In the genomic region with DNA sequence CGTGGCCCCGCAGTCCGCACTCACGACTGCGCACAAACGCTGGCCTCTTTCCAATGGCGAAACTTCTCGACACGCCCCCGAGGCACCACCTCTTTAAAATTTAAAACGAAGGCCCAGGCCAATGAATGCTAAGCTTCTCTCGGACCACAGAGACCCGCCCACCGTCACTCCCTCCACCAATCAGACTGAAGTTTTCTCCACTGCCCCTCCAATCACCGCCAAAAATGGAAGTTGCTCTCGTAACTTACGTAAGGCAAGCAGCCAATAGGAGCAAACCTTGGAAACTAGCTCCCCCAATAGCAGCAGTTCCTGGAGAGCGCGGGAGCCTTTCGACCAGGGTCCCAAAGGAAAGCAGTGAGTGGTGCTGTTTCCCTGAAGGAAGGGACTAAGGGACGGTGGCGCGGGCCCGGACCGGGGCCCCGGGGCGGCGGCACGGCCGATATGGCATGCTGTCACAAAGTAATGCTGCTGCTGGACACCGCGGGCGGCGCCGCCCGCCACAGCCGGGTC, we compare ENCODE assay signal across 1 cellular context.
TF ChIP-seq lines count a peak whose summit lies in the region.

A gene with protein sequence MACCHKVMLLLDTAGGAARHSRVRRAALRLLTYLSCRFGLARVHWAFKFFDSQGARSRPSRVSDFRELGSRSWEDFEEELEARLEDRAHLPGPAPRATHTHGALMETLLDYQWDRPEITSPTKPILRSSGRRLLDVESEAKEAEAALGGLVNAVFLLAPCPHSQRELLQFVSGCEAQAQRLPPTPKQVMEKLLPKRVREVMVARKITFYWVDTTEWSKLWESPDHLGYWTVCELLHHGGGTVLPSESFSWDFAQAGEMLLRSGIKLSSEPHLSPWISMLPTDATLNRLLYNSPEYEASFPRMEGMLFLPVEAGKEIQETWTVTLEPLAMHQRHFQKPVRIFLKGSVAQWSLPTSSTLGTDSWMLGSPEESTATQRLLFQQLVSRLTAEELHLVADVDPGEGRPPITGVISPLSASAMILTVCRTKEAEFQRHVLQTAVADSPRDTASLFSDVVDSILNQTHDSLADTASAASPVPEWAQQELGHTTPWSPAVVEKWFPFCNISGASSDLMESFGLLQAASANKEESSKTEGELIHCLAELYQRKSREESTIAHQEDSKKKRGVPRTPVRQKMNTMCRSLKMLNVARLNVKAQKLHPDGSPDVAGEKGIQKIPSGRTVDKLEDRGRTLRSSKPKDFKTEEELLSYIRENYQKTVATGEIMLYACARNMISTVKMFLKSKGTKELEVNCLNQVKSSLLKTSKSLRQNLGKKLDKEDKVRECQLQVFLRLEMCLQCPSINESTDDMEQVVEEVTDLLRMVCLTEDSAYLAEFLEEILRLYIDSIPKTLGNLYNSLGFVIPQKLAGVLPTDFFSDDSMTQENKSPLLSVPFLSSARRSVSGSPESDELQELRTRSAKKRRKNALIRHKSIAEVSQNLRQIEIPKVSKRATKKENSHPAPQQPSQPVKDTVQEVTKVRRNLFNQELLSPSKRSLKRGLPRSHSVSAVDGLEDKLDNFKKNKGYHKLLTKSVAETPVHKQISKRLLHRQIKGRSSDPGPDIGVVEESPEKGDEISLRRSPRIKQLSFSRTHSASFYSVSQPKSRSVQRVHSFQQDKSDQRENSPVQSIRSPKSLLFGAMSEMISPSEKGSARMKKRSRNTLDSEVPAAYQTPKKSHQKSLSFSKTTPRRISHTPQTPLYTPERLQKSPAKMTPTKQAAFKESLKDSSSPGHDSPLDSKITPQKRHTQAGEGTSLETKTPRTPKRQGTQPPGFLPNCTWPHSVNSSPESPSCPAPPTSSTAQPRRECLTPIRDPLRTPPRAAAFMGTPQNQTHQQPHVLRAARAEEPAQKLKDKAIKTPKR (N-terminal part only) (plus strand): TSS at position 324 of the 510 bp plus-strand sequence. CDS start 118 bp downstream, at position 442.

TF ChIP-seq in HepG2, 621 proteins besides CTCF, POLR2A, EP300 and RAD21 (continued from another document and continues in another):
- TF ChIP-seq HES4 (CRISPR knock-in tag; IDR thresholded peaks at IDR 0.05; ENCODE audit: borderline replicate concordance) = no peak
- no peak for TF ChIP-seq ZNF746 (CRISPR knock-in tag; IDR thresholded peaks at IDR 0.05)
- TF ChIP-seq IKZF1 (IDR thresholded peaks at IDR 0.05) = no peak
- TF ChIP-seq ZNF570 (CRISPR knock-in tag; IDR thresholded peaks at IDR 0.05; ENCODE audit: borderline replicate concordance) = no peak
- TF ChIP-seq ZNF629 (CRISPR knock-in tag; conservative IDR thresholded peaks at IDR 0.05) = no peak
- TF ChIP-seq ZBTB3 (CRISPR knock-in tag; IDR thresholded peaks at IDR 0.05; ENCODE audit: borderline replicate concordance, low read depth) = peak; percentile 70; the same call in 1 of the 2 replicates
- TF ChIP-seq, protein P1, sequence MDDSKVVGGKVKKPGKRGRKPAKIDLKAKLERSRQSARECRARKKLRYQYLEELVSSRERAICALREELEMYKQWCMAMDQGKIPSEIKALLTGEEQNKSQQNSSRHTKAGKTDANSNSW (CRISPR knock-in tag; IDR thresholded peaks at IDR 0.05; ENCODE audit: borderline replicate concordance) = no peak
- no peak for TF ChIP-seq SKI (IDR thresholded peaks at IDR 0.05; ENCODE audit: partially characterized antibody)
- no peak for TF ChIP-seq SP140L (CRISPR knock-in tag; IDR thresholded peaks at IDR 0.05; ENCODE audit: borderline replicate concordance)
- TF ChIP-seq RFXANK (CRISPR knock-in tag; IDR thresholded peaks at IDR 0.05) = no peak
- no peak for TF ChIP-seq ETV6 (CRISPR knock-in tag; conservative IDR thresholded peaks at IDR 0.05)
- no peak for TF ChIP-seq PHF5A (CRISPR knock-in tag; IDR thresholded peaks at IDR 0.05; ENCODE audit: low read depth, unreplicated experiment)
- TF ChIP-seq YY1 (IDR thresholded peaks at IDR 0.05; ENCODE audit: insufficient read depth, insufficient replicate concordance, low read depth, low read length) = no peak
- TF ChIP-seq, protein P2, sequence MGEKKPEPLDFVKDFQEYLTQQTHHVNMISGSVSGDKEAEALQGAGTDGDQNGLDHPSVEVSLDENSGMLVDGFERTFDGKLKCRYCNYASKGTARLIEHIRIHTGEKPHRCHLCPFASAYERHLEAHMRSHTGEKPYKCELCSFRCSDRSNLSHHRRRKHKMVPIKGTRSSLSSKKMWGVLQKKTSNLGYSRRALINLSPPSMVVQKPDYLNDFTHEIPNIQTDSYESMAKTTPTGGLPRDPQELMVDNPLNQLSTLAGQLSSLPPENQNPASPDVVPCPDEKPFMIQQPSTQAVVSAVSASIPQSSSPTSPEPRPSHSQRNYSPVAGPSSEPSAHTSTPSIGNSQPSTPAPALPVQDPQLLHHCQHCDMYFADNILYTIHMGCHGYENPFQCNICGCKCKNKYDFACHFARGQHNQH (CRISPR knock-in tag; IDR thresholded peaks at IDR 0.05) = no peak; the same call in 1 of the 2 replicates
- TF ChIP-seq, protein P3, sequence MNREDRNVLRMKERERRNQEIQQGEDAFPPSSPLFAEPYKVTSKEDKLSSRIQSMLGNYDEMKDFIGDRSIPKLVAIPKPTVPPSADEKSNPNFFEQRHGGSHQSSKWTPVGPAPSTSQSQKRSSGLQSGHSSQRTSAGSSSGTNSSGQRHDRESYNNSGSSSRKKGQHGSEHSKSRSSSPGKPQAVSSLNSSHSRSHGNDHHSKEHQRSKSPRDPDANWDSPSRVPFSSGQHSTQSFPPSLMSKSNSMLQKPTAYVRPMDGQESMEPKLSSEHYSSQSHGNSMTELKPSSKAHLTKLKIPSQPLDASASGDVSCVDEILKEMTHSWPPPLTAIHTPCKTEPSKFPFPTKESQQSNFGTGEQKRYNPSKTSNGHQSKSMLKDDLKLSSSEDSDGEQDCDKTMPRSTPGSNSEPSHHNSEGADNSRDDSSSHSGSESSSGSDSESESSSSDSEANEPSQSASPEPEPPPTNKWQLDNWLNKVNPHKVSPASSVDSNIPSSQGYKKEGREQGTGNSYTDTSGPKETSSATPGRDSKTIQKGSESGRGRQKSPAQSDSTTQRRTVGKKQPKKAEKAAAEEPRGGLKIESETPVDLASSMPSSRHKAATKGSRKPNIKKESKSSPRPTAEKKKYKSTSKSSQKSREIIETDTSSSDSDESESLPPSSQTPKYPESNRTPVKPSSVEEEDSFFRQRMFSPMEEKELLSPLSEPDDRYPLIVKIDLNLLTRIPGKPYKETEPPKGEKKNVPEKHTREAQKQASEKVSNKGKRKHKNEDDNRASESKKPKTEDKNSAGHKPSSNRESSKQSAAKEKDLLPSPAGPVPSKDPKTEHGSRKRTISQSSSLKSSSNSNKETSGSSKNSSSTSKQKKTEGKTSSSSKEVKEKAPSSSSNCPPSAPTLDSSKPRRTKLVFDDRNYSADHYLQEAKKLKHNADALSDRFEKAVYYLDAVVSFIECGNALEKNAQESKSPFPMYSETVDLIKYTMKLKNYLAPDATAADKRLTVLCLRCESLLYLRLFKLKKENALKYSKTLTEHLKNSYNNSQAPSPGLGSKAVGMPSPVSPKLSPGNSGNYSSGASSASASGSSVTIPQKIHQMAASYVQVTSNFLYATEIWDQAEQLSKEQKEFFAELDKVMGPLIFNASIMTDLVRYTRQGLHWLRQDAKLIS (CRISPR knock-in tag; IDR thresholded peaks at IDR 0.05) = no peak
- no peak for TF ChIP-seq NR2F2 (IDR thresholded peaks at IDR 0.05; ENCODE audit: borderline replicate concordance, low read depth)
- no peak for TF ChIP-seq ZFP62 (CRISPR knock-in tag; IDR thresholded peaks at IDR 0.05)
- peak; percentile 77 for TF ChIP-seq MYC (CRISPR knock-in tag; IDR thresholded peaks at IDR 0.05; ENCODE audit: borderline replicate concordance)
- peak; percentile 84 for TF ChIP-seq ATF7-NPFF (CRISPR knock-in tag; IDR thresholded peaks at IDR 0.05; ENCODE audit: low read depth)
- no peak for TF ChIP-seq ZNF317 (CRISPR knock-in tag; IDR thresholded peaks at IDR 0.05)
- no peak for TF ChIP-seq MED1 (CRISPR knock-in tag; IDR thresholded peaks at IDR 0.05)
- TF ChIP-seq, protein P4, sequence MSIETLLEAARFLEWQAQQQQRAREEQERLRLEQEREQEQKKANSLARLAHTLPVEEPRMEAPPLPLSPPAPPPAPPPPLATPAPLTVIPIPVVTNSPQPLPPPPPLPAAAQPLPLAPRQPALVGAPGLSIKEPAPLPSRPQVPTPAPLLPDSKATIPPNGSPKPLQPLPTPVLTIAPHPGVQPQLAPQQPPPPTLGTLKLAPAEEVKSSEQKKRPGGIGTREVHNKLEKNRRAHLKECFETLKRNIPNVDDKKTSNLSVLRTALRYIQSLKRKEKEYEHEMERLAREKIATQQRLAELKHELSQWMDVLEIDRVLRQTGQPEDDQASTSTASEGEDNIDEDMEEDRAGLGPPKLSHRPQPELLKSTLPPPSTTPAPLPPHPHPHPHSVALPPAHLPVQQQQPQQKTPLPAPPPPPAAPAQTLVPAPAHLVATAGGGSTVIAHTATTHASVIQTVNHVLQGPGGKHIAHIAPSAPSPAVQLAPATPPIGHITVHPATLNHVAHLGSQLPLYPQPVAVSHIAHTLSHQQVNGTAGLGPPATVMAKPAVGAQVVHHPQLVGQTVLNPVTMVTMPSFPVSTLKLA (IDR thresholded peaks at IDR 0.05) = 0 out of 2 replicates have a peak, but pooled peaks have one; percentile 8
- 0 out of 2 replicates have a peak, but pooled peaks have one; percentile 9 for TF ChIP-seq FOXK2 (IDR thresholded peaks at IDR 0.05)
- peak; percentile 94 for TF ChIP-seq SNAPC2 (CRISPR knock-in tag; IDR thresholded peaks at IDR 0.05)
- TF ChIP-seq, protein P5, sequence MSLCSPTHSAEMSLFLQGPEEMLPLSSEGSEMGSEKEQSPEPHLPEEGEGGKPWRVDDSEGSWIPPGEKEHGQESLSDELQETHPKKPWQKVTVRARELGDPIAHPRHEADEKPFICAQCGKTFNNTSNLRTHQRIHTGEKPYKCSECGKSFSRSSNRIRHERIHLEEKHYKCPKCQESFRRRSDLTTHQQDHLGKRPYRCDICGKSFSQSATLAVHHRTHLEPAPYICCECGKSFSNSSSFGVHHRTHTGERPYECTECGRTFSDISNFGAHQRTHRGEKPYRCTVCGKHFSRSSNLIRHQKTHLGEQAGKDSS (CRISPR knock-in tag; IDR thresholded peaks at IDR 0.05; ENCODE audit: borderline replicate concordance, low read depth) = no peak
- TF ChIP-seq, protein P6, sequence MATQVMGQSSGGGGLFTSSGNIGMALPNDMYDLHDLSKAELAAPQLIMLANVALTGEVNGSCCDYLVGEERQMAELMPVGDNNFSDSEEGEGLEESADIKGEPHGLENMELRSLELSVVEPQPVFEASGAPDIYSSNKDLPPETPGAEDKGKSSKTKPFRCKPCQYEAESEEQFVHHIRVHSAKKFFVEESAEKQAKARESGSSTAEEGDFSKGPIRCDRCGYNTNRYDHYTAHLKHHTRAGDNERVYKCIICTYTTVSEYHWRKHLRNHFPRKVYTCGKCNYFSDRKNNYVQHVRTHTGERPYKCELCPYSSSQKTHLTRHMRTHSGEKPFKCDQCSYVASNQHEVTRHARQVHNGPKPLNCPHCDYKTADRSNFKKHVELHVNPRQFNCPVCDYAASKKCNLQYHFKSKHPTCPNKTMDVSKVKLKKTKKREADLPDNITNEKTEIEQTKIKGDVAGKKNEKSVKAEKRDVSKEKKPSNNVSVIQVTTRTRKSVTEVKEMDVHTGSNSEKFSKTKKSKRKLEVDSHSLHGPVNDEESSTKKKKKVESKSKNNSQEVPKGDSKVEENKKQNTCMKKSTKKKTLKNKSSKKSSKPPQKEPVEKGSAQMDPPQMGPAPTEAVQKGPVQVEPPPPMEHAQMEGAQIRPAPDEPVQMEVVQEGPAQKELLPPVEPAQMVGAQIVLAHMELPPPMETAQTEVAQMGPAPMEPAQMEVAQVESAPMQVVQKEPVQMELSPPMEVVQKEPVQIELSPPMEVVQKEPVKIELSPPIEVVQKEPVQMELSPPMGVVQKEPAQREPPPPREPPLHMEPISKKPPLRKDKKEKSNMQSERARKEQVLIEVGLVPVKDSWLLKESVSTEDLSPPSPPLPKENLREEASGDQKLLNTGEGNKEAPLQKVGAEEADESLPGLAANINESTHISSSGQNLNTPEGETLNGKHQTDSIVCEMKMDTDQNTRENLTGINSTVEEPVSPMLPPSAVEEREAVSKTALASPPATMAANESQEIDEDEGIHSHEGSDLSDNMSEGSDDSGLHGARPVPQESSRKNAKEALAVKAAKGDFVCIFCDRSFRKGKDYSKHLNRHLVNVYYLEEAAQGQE (IDR thresholded peaks at IDR 0.05; ENCODE audit: borderline replicate concordance in 1 of 2, low read depth in 1 of 2, low read length in 2 of 2) = no peak
- 0 out of 2 replicates have a peak, but pooled peaks have one; percentile 11 for TF ChIP-seq FOXO1 (CRISPR knock-in tag; IDR thresholded peaks at IDR 0.05)
- TF ChIP-seq, protein P7, sequence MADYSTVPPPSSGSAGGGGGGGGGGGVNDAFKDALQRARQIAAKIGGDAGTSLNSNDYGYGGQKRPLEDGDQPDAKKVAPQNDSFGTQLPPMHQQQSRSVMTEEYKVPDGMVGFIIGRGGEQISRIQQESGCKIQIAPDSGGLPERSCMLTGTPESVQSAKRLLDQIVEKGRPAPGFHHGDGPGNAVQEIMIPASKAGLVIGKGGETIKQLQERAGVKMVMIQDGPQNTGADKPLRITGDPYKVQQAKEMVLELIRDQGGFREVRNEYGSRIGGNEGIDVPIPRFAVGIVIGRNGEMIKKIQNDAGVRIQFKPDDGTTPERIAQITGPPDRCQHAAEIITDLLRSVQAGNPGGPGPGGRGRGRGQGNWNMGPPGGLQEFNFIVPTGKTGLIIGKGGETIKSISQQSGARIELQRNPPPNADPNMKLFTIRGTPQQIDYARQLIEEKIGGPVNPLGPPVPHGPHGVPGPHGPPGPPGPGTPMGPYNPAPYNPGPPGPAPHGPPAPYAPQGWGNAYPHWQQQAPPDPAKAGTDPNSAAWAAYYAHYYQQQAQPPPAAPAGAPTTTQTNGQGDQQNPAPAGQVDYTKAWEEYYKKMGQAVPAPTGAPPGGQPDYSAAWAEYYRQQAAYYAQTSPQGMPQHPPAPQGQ (CRISPR knock-in tag; IDR thresholded peaks at IDR 0.05; ENCODE audit: borderline replicate concordance) = no peak
- TF ChIP-seq ZBTB7B (CRISPR knock-in tag; IDR thresholded peaks at IDR 0.05) = no peak
- peak; percentile 91 for TF ChIP-seq MXD4 (CRISPR knock-in tag; IDR thresholded peaks at IDR 0.05)
- TF ChIP-seq ZFAT (CRISPR knock-in tag; conservative IDR thresholded peaks at IDR 0.05) = no peak
- peak; percentile 59 for TF ChIP-seq HNRNPLL (IDR thresholded peaks at IDR 0.05; ENCODE audit: low read depth, low read length, poor library complexity, severe bottlenecking)
- peak; percentile 94; the same call in 1 of the 2 replicates for TF ChIP-seq TMF1 (CRISPR knock-in tag; IDR thresholded peaks at IDR 0.05; ENCODE audit: low read depth)
- no peak for TF ChIP-seq TSC22D2 (CRISPR knock-in tag; IDR thresholded peaks at IDR 0.05; ENCODE audit: borderline replicate concordance)
- TF ChIP-seq, protein P8, sequence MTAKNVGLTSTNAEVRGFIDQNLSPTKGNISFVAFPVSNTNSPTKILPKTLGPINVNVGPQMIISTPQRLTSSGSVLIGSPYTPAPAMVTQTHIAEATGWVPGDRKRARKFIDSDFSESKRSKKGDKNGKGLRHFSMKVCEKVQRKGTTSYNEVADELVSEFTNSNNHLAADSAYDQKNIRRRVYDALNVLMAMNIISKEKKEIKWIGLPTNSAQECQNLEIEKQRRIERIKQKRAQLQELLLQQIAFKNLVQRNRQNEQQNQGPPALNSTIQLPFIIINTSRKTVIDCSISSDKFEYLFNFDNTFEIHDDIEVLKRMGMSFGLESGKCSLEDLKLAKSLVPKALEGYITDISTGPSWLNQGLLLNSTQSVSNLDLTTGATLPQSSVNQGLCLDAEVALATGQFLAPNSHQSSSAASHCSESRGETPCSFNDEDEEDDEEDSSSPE (CRISPR knock-in tag; IDR thresholded peaks at IDR 0.05) = peak; percentile 100
- no peak for TF ChIP-seq DNMT3B (CRISPR knock-in tag; conservative IDR thresholded peaks at IDR 0.05)
